27 cellular contexts compared by ENCODE assay signal in the genomic region with DNA sequence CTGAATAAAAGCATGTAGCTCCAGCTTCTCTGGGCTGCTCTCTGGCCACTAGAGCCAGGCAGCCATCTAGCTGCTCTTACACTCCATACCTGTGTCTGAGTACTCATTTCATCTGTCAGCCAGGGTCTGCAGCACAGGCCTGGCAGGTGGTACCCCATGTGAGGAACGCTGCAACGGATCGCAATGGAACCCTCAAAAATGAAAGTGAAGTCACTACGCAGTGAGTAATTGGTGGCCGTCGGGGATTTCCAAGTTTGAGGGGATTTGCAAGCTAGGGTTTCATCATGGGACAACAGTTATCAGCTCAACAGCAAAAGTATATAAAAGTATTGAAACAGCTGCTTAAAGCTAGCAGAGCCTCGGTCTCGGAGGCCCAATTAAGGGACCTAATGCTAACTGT.
"Had no signal": no experiment of that assay in that cellular context is flagged by ENCODE, and none has a peak within 500 bp of the region (broad histone marks: within the 10 kb centered on the region; RNA-seq: fewer than 3 reads in every experiment).

No MANE protein-coding gene starts in this region.

- H2AFZ ChIP-seq: parathyroid adenoma had no signal

- DNase-seq: colonic mucosa; effector CD8-positive, alpha-beta T cell; endodermal cell; foreskin melanocyte; glutamatergic neuron; heart right ventricle; hippocampal formation; left cardiac atrium; left lung; mesenchymal stem cell; mucosa of descending colon; naive B cell; stimulated activated CD4-positive, alpha-beta T cell treated with anti-CD3 and anti-CD28 coated beads, Interleukin-12 subunit alpha, Interleukin-12 subunit beta, amount 100 ng/mL, for 4 hours; stimulated activated CD4-positive, alpha-beta T cell treated with anti-CD3 and anti-CD28 coated beads, Interleukin-1b, Interleukin-23, amount 100 ng/mL, for 48 hours; stimulated activated CD4-positive, alpha-beta T cell treated with anti-CD3 and anti-CD28 coated beads, Interleukin-4, amount 100 ng/mL, for 24 hours; stimulated activated naive CD8-positive, alpha-beta T cell treated with anti-CD3 and anti-CD28 coated beads, Interleukin-15, Interleukin-2, amounts not matched to agents 100 U/mL and 50 U/mL, for 24 hours; substantia nigra; testis; tibial artery; upper lobe of left lung had no signal

- H3K27me3 ChIP-seq: colonic mucosa, heart right ventricle, left lung, testis, tibial artery, upper lobe of left lung had no signal

- H3K4me1 ChIP-seq: colonic mucosa, heart right ventricle, left lung, parathyroid adenoma, testis, tibial artery, upper lobe of left lung had no signal

- H3K4me2 ChIP-seq: smooth muscle cell had no signal

- H3K4me3 ChIP-seq: colonic mucosa, heart right ventricle, left lung, mucosa of descending colon, smooth muscle cell, testis, tibial artery, upper lobe of left lung had no signal

- ATAC-seq: esophagus mucosa; heart right ventricle; left cardiac atrium; left lung; mucosa of descending colon; natural killer cell treated with Interleukin-12 subunit alpha and Interleukin-12 subunit beta and Interleukin-15 and Interleukin-18, amount 100 ng/mL, for 72 hours; sciatic nerve; stimulated activated effector memory CD8-positive, alpha-beta T cell treated with anti-CD3 and anti-CD28 coated beads, Interleukin-12 subunit alpha, Interleukin-12 subunit beta, amount 100 ng/mL, for 72 hours; stimulated activated naive CD8-positive, alpha-beta T cell treated with anti-CD3 and anti-CD28 coated beads, Interleukin-15, Interleukin-2, amounts not matched to agents 100 U/mL and 50 U/mL, for 24 hours had no signal

- H3K9ac ChIP-seq: parathyroid adenoma had no signal

- H3K36me3 ChIP-seq: colonic mucosa, heart right ventricle, left lung, tibial artery, upper lobe of left lung had no signal

- H3K9me3 ChIP-seq: colonic mucosa, testis, tibial artery, upper lobe of left lung had no signal

- H3K27ac ChIP-seq: colonic mucosa, epithelial cell of prostate, heart right ventricle, left lung, parathyroid adenoma, testis, tibial artery, upper lobe of left lung had no signal

- H3K79me2 ChIP-seq: parathyroid adenoma had no signal
